8 cellular contexts compared by ENCODE assay signal in the genomic region with DNA sequence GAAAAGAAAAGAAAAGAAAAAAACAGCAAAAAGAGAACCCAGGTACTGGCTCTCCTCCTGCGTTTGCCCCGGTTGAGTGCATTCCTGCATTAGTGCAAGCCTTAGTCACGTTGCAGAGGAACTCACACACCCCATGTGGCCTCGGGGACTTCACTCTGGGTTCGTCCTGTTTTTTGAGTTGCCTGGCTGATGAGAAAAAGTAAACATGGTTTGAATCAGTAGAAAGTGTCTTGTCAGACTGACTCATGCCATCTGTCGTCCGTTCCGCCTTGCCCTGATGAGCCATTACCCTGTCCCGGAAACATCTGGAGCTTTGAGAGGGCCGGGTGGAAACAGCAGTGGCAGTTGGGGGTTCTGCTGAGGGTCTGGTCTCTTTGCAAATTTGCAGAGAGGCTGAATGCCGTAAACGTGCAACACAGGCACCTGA. TPM values are rescaled to one million over a fixed set of nuclear protein-coding genes. Genes with fewer than 3 reads are reported as not detected.
DNase-seq lines count a peak whose midpoint lies in the region; ATAC-seq lines count a peak whose summit lies in the region.

No MANE protein-coding gene starts in this region.

- DNase-seq in CD1c-positive myeloid dendritic cell (ENCODE audit: extremely low spot score) (peak; percentile 91), HT1080 (ENCODE audit: low read depth) (peak; percentile 98), activated T-cell treated with anti-CD3 and anti-CD28 coated beads for 48 hours (ENCODE audit: low read depth) (peak; percentile 58), foreskin melanocyte (peak; percentile 76), renal cortical epithelial cell (ENCODE audit: low read depth) (peak; percentile 94), cerebellar nuclear complex (lab: John Stamatoyannopoulos, UW) (no peak), NCI-H2029 treated with DMSO at 0.1 percent for 48 hours (lab: John Stamatoyannopoulos, UW) (no peak)

- peak; percentile 84 for ATAC-seq in GM21423 (IDR thresholded peaks at IDR 0.05; ENCODE audit: unreplicated experiment)

RNA-seq across cellular contexts. Expression of a gene that starts 16.3 kb away (rescaled TPM):
- 223 and 276 TPM in 2 replicates for total RNA-seq in HT1080 (2014; rRNA removed; shearing (Covaris generic))
- 434 and 451 TPM in 2 replicates for polyA plus RNA-seq in HT1080 (2015; cell fraction: cytosol; rRNA removed)
- polyA plus RNA-seq in HT1080 (2015; cell fraction: nucleus; rRNA removed), result 155 and 175 TPM in 2 replicates
- total RNA-seq in renal cortical epithelial cell, result 41.2 and 52.8 TPM in 2 replicates

RNA-seq across cellular contexts. Expression of a gene that starts 44.5 kb away (rescaled TPM):
- not detected in 2 replicates for total RNA-seq in HT1080 (2014; rRNA removed; shearing (Covaris generic))
- 0.08 TPM in 1 of 2 replicates, not detected in the other for polyA plus RNA-seq in HT1080 (2015; cell fraction: cytosol; rRNA removed)
- polyA plus RNA-seq in HT1080 (2015; cell fraction: nucleus; rRNA removed), result not detected in 2 replicates
- total RNA-seq in renal cortical epithelial cell, result not detected in 2 replicates

Comparison
In these comparisons a context has a peak if more than half of its experiments do, and no peak if none do; other contexts are left out.
1. DNase-seq: peak in CD1c-positive myeloid dendritic cell (single experiment), HT1080 (single experiment), activated T-cell treated with anti-CD3 and anti-CD28 coated beads for 48 hours (single experiment), foreskin melanocyte (single experiment) and renal cortical epithelial cell (single experiment); none in cerebellar nuclear complex (0 of 2) and NCI-H2029 treated with DMSO at 0.1 percent for 48 hours (single experiment).